Comparison of ENCODE assay signal across 8 cellular contexts in the genomic region with DNA sequence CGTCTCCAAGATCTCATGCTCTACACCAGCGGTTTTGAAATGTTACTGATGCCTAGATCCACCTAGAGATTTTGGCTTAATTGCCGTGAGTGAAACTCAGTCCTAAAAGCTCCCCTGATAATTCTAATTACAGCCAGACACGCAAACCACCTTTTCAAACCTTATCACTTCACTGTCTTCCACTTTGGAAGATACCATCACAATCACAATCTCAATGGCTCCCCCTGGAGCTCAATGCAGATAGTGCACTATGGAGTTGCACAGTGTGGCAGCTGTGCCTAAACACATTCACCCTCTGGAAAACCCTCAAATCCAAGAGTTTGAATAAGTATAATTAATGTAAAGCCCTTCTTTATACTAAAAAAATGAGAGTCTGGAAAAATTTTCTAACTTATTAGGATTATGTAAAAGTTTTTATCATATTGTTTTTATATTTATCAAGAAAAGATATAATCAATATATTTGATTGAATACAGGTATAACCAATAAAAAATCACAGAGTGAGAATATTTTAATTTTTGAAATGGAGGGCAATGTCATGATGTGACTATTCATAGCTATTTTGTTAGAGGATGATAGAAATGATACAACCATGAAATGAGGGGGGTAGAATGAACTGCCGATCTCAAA.
DNase-seq lines count a peak whose midpoint lies in the region; ATAC-seq and TF ChIP-seq lines count a peak whose summit lies in the region.

No MANE protein-coding gene starts in this region.

- DNase-seq in NCI-H526 treated with DMSO at 0.1 percent for 48 hours (lab: John Stamatoyannopoulos, UW) = peak; percentile 44
- peak; percentile 64 to 66 for DNase-seq in activated T-cell treated with anti-CD3 and anti-CD28 coated beads, Interleukin-2, amount 50 U/mL, for 48 hours
- peak; percentile 66 to 72 for DNase-seq in cardiac muscle cell (ENCODE audit: low read depth in 1 of 2, low spot score in 1 of 2)
- DNase-seq in retinal pigment epithelial cell (ENCODE audit: low read depth) = no peak
- no peak for DNase-seq in effector CD4-positive, alpha-beta T cell

- no peaks in the 10 kb centered on the region; the same call in 1 of the 2 replicates for H3K9me2 ChIP-seq in DOHH2 (replicated peaks; ENCODE audit: control insufficient read depth, low read length)

- H3K4me3 ChIP-seq in DOHH2 (ENCODE audit: low read length) (no peak overlapping the region), cardiac muscle cell (no peak overlapping the region), retinal pigment epithelial cell (ENCODE audit: low read length) (no peak overlapping the region)

- no peak overlapping the region for H3K27ac ChIP-seq in DOHH2 (ENCODE audit: low read depth, low read length)
- no peak overlapping the region for H3K27ac ChIP-seq in cardiac muscle cell

- TF ChIP-seq CTCF in DOHH2 (IDR thresholded peaks at IDR 0.05; ENCODE audit: low read depth, low read length, poor library complexity, severe bottlenecking) (peak; percentile 84), cardiac muscle cell (IDR thresholded peaks at IDR 0.05; ENCODE audit: low read depth, low read length) (peak; percentile 93), retinal pigment epithelial cell (conservative IDR thresholded peaks at IDR 0.05; ENCODE audit: low read depth, low read length) (peak; percentile 82)

- H3K36me3 ChIP-seq in DOHH2 (ENCODE audit: control insufficient read depth, low read length) = no peaks in the 10 kb centered on the region
- no peaks in the 10 kb centered on the region for H3K36me3 ChIP-seq in cardiac muscle cell

- peak overlapping the region; percentile 27 for H3K4me2 ChIP-seq in DOHH2 (ENCODE audit: low read length)

- no peaks in the 10 kb centered on the region for H3F3A ChIP-seq in DOHH2 (ENCODE audit: control insufficient read depth, insufficient read depth)

- no peaks in the 10 kb centered on the region for H3K9me3 ChIP-seq in DOHH2 (ENCODE audit: control insufficient read depth, insufficient read depth, low read length)
- H3K9me3 ChIP-seq in cardiac muscle cell (ENCODE audit: low read depth) = no peaks in the 10 kb centered on the region

- H3K4me1 ChIP-seq in DOHH2 (ENCODE audit: control insufficient read depth, low read length) (peaks cover 10% of the 10 kb centered on the region), cardiac muscle cell (ENCODE audit: low read depth) (peaks cover 34% of the 10 kb centered on the region)

- H4K20me1 ChIP-seq in DOHH2 (ENCODE audit: control insufficient read depth, insufficient read depth, low read depth, low read length) = no peaks in the 10 kb centered on the region

- no peaks in the 10 kb centered on the region for H3K79me2 ChIP-seq in DOHH2 (ENCODE audit: control insufficient read depth, low read length)

- H3K27me3 ChIP-seq in DOHH2 (ENCODE audit: control insufficient read depth, low read length) (no peaks in the 10 kb centered on the region), cardiac muscle cell (no peaks in the 10 kb centered on the region)

- ATAC-seq in GM21390 (IDR thresholded peaks at IDR 0.05; ENCODE audit: unreplicated experiment) = peak; percentile 93
- peak; percentile 78 for ATAC-seq in HG03571 (IDR thresholded peaks at IDR 0.05; ENCODE audit: unreplicated experiment)

Comparison
In these comparisons a context has a peak if more than half of its experiments do, and no peak if none do; other contexts are left out.
1. DNase-seq: peak in NCI-H526 treated with DMSO at 0.1 percent for 48 hours (single experiment), activated T-cell treated with anti-CD3 and anti-CD28 coated beads, Interleukin-2, amount 50 U/mL, for 48 hours (2 of 2) and cardiac muscle cell (2 of 2); none in retinal pigment epithelial cell (single experiment) and effector CD4-positive, alpha-beta T cell (single experiment).
2. Peak in every context shown above with its lines, with median percentiles within 50 percentile points of each other: CTCF ChIP-seq.